ENCODE assay signal across 16 cellular contexts in the genomic region with DNA sequence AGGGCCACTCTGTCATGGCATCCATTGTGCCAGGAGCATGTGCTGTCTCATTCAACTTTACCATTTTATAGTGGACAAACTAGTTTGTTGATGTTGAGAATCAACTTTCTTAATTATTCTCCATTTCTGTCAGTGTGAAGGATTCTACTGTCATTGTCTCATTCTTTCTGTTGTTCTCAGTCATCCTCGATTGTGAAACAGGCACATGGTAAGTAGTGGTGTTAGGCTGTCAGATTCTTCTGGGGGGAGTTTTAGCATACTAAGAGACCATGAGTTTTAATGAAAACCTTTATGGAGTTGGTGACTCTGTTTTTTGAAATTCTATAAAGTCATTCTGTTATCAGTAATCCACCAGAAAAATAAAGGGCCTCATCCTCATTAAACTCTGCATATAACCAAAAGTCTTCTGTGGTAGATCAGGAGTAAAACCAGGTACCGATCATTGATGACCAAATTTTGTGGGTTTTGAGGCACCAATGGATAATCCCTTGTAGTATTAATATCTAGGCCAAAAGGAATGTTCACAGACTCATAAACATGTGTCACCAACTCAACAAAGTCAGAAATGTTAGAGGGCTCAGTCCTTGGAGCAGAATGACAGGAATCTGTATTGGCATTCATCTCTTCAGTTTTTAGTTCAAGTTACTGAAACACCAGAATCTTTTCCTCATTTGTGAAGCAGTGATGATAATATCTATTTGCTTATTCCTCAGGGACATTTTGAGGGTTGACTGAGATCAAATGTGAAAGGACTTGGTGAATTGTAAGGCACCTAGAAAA.
DNase-seq lines count a peak whose midpoint lies in the region; ATAC-seq, FAIRE-seq and TF ChIP-seq lines count a peak whose summit lies in the region.
"Had no signal": no experiment of that assay in that cellular context is flagged by ENCODE, and none has a peak within 500 bp of the region (broad histone marks: within the 10 kb centered on the region; RNA-seq: fewer than 3 reads in every experiment).

No MANE protein-coding gene starts in this region.

- TF ChIP-seq POLR2A in H54 (IDR thresholded peaks at IDR 0.05; ENCODE audit: low read depth, low read length), result no peak

- 0 out of 2 replicates have a peak overlapping the region, but pooled peaks have one; percentile 1 for H3K4me3 ChIP-seq in ACC112 (ENCODE audit: low read depth, low read length)
- no peak overlapping the region for H3K4me3 ChIP-seq in astrocyte (ENCODE audit: insufficient read depth, low read depth, low read length)
- no peak overlapping the region for H3K4me3 ChIP-seq in Caco-2 (ENCODE audit: low read depth, low read length)
- H3K4me3 ChIP-seq: lung had no signal

- H3K27ac Mint-ChIP-seq in astrocyte (ENCODE audit: unreplicated experiment) (peak overlapping the region; percentile 81), naive B cell (peak overlapping the region in 4 of 6 donors; percentile 3 to 59 (median 24)), Caco-2 (ENCODE audit: unreplicated experiment) (no peak overlapping the region)
- H3K27ac Mint-ChIP-seq: effector memory CD8-positive, alpha-beta T cell; stimulated activated memory B cell treated with anti-CD40 and anti-IgM and Interleukin-4, amounts not matched to agents 10 μg/mL and 1 μg/mL and 100 μg/mL, for 72 hours had no signal

- ATAC-seq in naive B cell (ENCODE audit: low read depth in 2 of 2) (no peak), GM18858 (IDR thresholded peaks at IDR 0.05; ENCODE audit: unreplicated experiment) (no peak), GM21526 (IDR thresholded peaks at IDR 0.05; ENCODE audit: low FRiP score, unreplicated experiment) (no peak), GM21367 (IDR thresholded peaks at IDR 0.05; ENCODE audit: unreplicated experiment) (no peak)
- ATAC-seq: effector memory CD8-positive, alpha-beta T cell; HCT116; stimulated activated memory B cell treated with anti-CD40 and anti-IgM and Interleukin-4, amounts not matched to agents 10 μg/mL and 1 μg/mL and 100 μg/mL, for 72 hours had no signal

- TF ChIP-seq CTCF in astrocyte (IDR thresholded peaks at IDR 0.05; ENCODE audit: insufficient read depth, low read depth, low read length) (no peak), Caco-2 (IDR thresholded peaks at IDR 0.05; ENCODE audit: insufficient read depth in 1 of 2, low read depth in 1 of 2, low read length in 1 of 2, severe bottlenecking in 1 of 2, unreplicated experiment in 1 of 2) (no peak)

- no peak overlapping the region for H2AFZ ChIP-seq in ACC112 (ENCODE audit: low read length, unreplicated experiment)
- H2AFZ ChIP-seq in astrocyte (ENCODE audit: low read depth, low read length), result no peak overlapping the region

- H3K27ac ChIP-seq in ACC112 (ENCODE audit: low read depth, low read length), result peak overlapping the region; percentile 63
- H3K27ac ChIP-seq in astrocyte (ENCODE audit: low read depth, low read length), result no peak overlapping the region

- BruUV-seq in Caco-2 (replicated peaks; lab: Mats Ljungman, UMichigan), result no TSS peak

- intact Hi-C loops in Caco-2 (cut with micrococcal nuclease; ENCODE audit: unreplicated experiment), result no loop called here

- H3K9me3 ChIP-seq in astrocyte (ENCODE audit: insufficient read depth, low read depth, low read length), result no peaks in the 10 kb centered on the region
- H3K9me3 ChIP-seq in Caco-2, result no peaks in the 10 kb centered on the region

- POLR2A ChIA-PET in Caco-2 (lab: Charles Lee), result no interaction called here

- CTCF ChIA-PET in Caco-2 (lab: Charles Lee), result no interaction called here

- H3K36me3 ChIP-seq in ACC112 (ENCODE audit: insufficient read depth, low read length) (no peaks in the 10 kb centered on the region), astrocyte (ENCODE audit: insufficient read depth, low read length) (no peaks in the 10 kb centered on the region), Caco-2 (ENCODE audit: control insufficient read depth, insufficient read depth, low read length) (no peaks in the 10 kb centered on the region; the same call in 1 of the 2 replicates)

- H3K36me3 Mint-ChIP-seq in astrocyte (ENCODE audit: low read depth, unreplicated experiment), result peaks cover 3% of the 10 kb centered on the region
- no peaks in the 10 kb centered on the region for H3K36me3 Mint-ChIP-seq in naive B cell
- peaks cover 5% of the 10 kb centered on the region for H3K36me3 Mint-ChIP-seq in Caco-2 (ENCODE audit: insufficient read depth, unreplicated experiment)
- H3K36me3 Mint-ChIP-seq: stimulated activated memory B cell treated with anti-CD40 and anti-IgM and Interleukin-4, amounts not matched to agents 10 μg/mL and 1 μg/mL and 100 μg/mL, for 72 hours had no signal

- H4K20me1 ChIP-seq in astrocyte (ENCODE audit: insufficient read depth, low read length), result peaks cover 5% of the 10 kb centered on the region

- no peaks in the 10 kb centered on the region for H3K27me3 Mint-ChIP-seq in astrocyte (ENCODE audit: low read depth, unreplicated experiment)
- no peaks in the 10 kb centered on the region for H3K27me3 Mint-ChIP-seq in naive B cell
- no peaks in the 10 kb centered on the region for H3K27me3 Mint-ChIP-seq in Caco-2 (ENCODE audit: insufficient read depth, unreplicated experiment)
- H3K27me3 Mint-ChIP-seq: B cell; effector memory CD8-positive, alpha-beta T cell; stimulated activated memory B cell treated with anti-CD40 and anti-IgM and Interleukin-4, amounts not matched to agents 10 μg/mL and 1 μg/mL and 100 μg/mL, for 72 hours had no signal

- no peak overlapping the region for H3K4me2 ChIP-seq in astrocyte (ENCODE audit: low read length)

- no peak overlapping the region for H3K9ac ChIP-seq in astrocyte (ENCODE audit: low read length)

- peaks cover 30% of the 10 kb centered on the region for H3K4me1 Mint-ChIP-seq in astrocyte (ENCODE audit: low read depth, unreplicated experiment)
- peaks cover 45 to 65% (median 65%) of the 10 kb centered on the region in 3 donors for H3K4me1 Mint-ChIP-seq in naive B cell
- H3K4me1 Mint-ChIP-seq in Caco-2 (ENCODE audit: low read depth, unreplicated experiment), result peaks cover 35% of the 10 kb centered on the region

- peaks cover 2% of the 10 kb centered on the region for H3K9me3 Mint-ChIP-seq in astrocyte (ENCODE audit: unreplicated experiment)
- H3K9me3 Mint-ChIP-seq in naive B cell, result peaks cover 0 to 1% (median 0%) of the 10 kb centered on the region in 7 donors
- no peaks in the 10 kb centered on the region for H3K9me3 Mint-ChIP-seq in Caco-2 (ENCODE audit: unreplicated experiment)
- H3K9me3 Mint-ChIP-seq: effector memory CD8-positive, alpha-beta T cell; stimulated activated memory B cell treated with anti-CD40 and anti-IgM and Interleukin-4, amounts not matched to agents 10 μg/mL and 1 μg/mL and 100 μg/mL, for 72 hours had no signal

- peaks cover 57% of the 10 kb centered on the region for H3K79me2 ChIP-seq in ACC112 (ENCODE audit: control insufficient read depth, insufficient read depth, low read length, unreplicated experiment)
- peaks cover 5% of the 10 kb centered on the region for H3K79me2 ChIP-seq in astrocyte (ENCODE audit: insufficient read depth, low read length)

- FAIRE-seq in H54 (lab: Jason Lieb, UNC) (peak; percentile 33), astrocyte (lab: Jason Lieb, UNC) (peak; percentile 72)

- no peak for DNase-seq in H54 (ENCODE audit: insufficient read length, low spot score)
- no peak for DNase-seq in astrocyte (ENCODE audit: low read depth)
- no peak for DNase-seq in naive B cell
- DNase-seq in Caco-2, result no peak
- DNase-seq: effector memory CD8-positive, alpha-beta T cell; hippocampal formation; NCI-H1694; stimulated activated CD4-positive, alpha-beta T cell treated with anti-CD3 and anti-CD28 coated beads, Interleukin-2, amount 100 ng/mL, for 48 hours had no signal

- H3K27me3 ChIP-seq in ACC112 (ENCODE audit: insufficient read depth, low read length) (no peaks in the 10 kb centered on the region), astrocyte (ENCODE audit: insufficient read depth, low read length) (no peaks in the 10 kb centered on the region), Caco-2 (replicated peaks; ENCODE audit: control insufficient read depth, insufficient read depth, low read length) (no peaks in the 10 kb centered on the region)

- no peak overlapping the region for H3K4me3 Mint-ChIP-seq in astrocyte (ENCODE audit: unreplicated experiment)
- H3K4me3 Mint-ChIP-seq in naive B cell, result no peak overlapping the region
- H3K4me3 Mint-ChIP-seq in Caco-2 (ENCODE audit: unreplicated experiment), result no peak overlapping the region
- H3K4me3 Mint-ChIP-seq: B cell; effector memory CD8-positive, alpha-beta T cell; stimulated activated memory B cell treated with anti-CD40 and anti-IgM and Interleukin-4, amounts not matched to agents 10 μg/mL and 1 μg/mL and 100 μg/mL, for 72 hours had no signal

- peaks cover 60% of the 10 kb centered on the region for H3K4me1 ChIP-seq in ACC112 (ENCODE audit: control insufficient read depth, insufficient read depth, low read length, unreplicated experiment)
- no peaks in the 10 kb centered on the region for H3K4me1 ChIP-seq in astrocyte (ENCODE audit: insufficient read depth, low read length)
- peaks cover 12% of the 10 kb centered on the region; the same call in 1 of the 2 replicates for H3K4me1 ChIP-seq in Caco-2
